9 cellular contexts compared by ENCODE assay signal in the genomic region with DNA sequence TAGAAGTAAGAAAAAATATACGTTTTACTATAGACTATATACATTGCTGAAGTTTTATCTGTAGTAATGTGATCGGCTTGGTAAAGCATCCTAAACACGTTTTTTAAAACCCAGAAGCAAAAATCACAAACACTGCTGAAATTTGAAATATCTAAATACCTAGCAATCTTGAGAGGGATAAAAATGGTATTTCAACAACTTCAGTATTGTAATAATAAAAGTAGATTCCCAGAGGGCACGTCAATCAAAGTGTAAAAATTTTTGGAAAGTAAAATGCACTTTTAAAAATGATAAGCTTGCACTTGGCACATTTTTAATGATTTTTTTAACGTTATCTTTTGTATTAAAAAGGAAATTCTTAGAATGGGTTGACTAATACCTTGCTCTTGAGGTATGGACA. TPM values are rescaled to one million over a fixed set of nuclear protein-coding genes. Genes with fewer than 3 reads are reported as not detected.
A peak's percentile ranks its signal among the peaks of the same experiment; 100 is the strongest.
DNase-seq lines count a peak whose midpoint lies in the region; ATAC-seq and TF ChIP-seq lines count a peak whose summit lies in the region.
"Had no signal": no experiment of that assay in that cellular context is flagged by ENCODE, and none has a peak within 500 bp of the region (broad histone marks: within the 10 kb centered on the region; RNA-seq: fewer than 3 reads in every experiment).

No MANE protein-coding gene starts in this region.

- no peak overlapping the region for H4K8ac ChIP-seq in mesendoderm (ENCODE audit: low read depth, low read length)

- H3K27me3 ChIP-seq in BLaER1 = no peaks in the 10 kb centered on the region
- no peaks in the 10 kb centered on the region for H3K27me3 ChIP-seq in HUES64 (ENCODE audit: insufficient read depth, low read length)
- H3K27me3 ChIP-seq in mammary epithelial cell (ENCODE audit: insufficient read depth, low read length) = no peaks in the 10 kb centered on the region
- no peaks in the 10 kb centered on the region for H3K27me3 ChIP-seq in naive thymus-derived CD4-positive, alpha-beta T cell (ENCODE audit: control insufficient read depth in 2 of 2, insufficient read depth in 2 of 2, low read length in 2 of 2)
- H3K27me3 ChIP-seq in mesendoderm (ENCODE audit: insufficient read depth, low read length, poor library complexity) = no peaks in the 10 kb centered on the region

- no peaks in the 10 kb centered on the region for H3K9me3 ChIP-seq in BLaER1
- H3K9me3 ChIP-seq in HUES64 (ENCODE audit: insufficient read depth, low read depth, low read length) = no peaks in the 10 kb centered on the region
- no peaks in the 10 kb centered on the region for H3K9me3 ChIP-seq in mammary epithelial cell (replicated peaks; ENCODE audit: insufficient read depth, low read length)
- no peaks in the 10 kb centered on the region for H3K9me3 ChIP-seq in naive thymus-derived CD4-positive, alpha-beta T cell (ENCODE audit: control insufficient read depth in 2 of 3, low read length in 3 of 3)

- no peak for ATAC-seq in naive thymus-derived CD4-positive, alpha-beta T cell
- no peak for ATAC-seq in HG03108 (IDR thresholded peaks at IDR 0.05; ENCODE audit: unreplicated experiment)

- H3K4me3 Mint-ChIP-seq in naive thymus-derived CD4-positive, alpha-beta T cell = peak overlapping the region in 9 of 10 donors; percentile 85 to 95 (median 88)

- no peak overlapping the region for H3K23ac ChIP-seq in mesendoderm (ENCODE audit: low read length)

- DNase-seq in mammary epithelial cell = no peak
- DNase-seq in naive thymus-derived CD4-positive, alpha-beta T cell = no peak
- no peak for DNase-seq in GOT3 (lab: John Stamatoyannopoulos, UW)
- DNase-seq in SHP77 (lab: John Stamatoyannopoulos, UW) = no peak
- DNase-seq in mesendoderm = no peak
- DNase-seq: DMS53 had no signal

- intact Hi-C loops in mammary epithelial cell (cut with micrococcal nuclease) = loop anchor here (5.0 kb wide), 2 partner anchors 70 to 220 kb away; a partner anchor contains a TSS
- intact Hi-C loops in naive thymus-derived CD4-positive, alpha-beta T cell (cut with micrococcal nuclease) = loop anchor here (1.0 to 10.0 kb wide), 9 partner anchors 205 to 1618 kb away; a partner anchor contains a TSS

- no peak overlapping the region for H2BK15ac ChIP-seq in mesendoderm (replicated peaks; ENCODE audit: low read depth)

- no peaks in the 10 kb centered on the region for H3K79me1 ChIP-seq in mesendoderm (ENCODE audit: low read length)

- H3K79me2 ChIP-seq in mammary epithelial cell (ENCODE audit: insufficient read depth, low read length) = peaks cover 9% of the 10 kb centered on the region
- no peaks in the 10 kb centered on the region for H3K79me2 ChIP-seq in mesendoderm (ENCODE audit: control insufficient read depth, insufficient read depth, low read length)

- H3K9me3 Mint-ChIP-seq in naive thymus-derived CD4-positive, alpha-beta T cell = peaks cover 0 to 6% (median 0%) of the 10 kb centered on the region in 11 donors

- H2BK5ac ChIP-seq in mesendoderm (ENCODE audit: low read length) = no peak overlapping the region

- no peak overlapping the region for H2BK120ac ChIP-seq in mesendoderm (ENCODE audit: low read depth, low read length)

- H3K4me3 ChIP-seq in BLaER1 = no peak overlapping the region
- H3K4me3 ChIP-seq in HUES64 (ENCODE audit: low read length) = peak overlapping the region; percentile 88
- peak overlapping the region; percentile 91 to 96 (median 92) for H3K4me3 ChIP-seq in mammary epithelial cell (replicated peaks in 1 of 3; ENCODE audit: insufficient read depth in 1 of 3, low read depth in 2 of 3, low read length in 3 of 3)
- H3K4me3 ChIP-seq in naive thymus-derived CD4-positive, alpha-beta T cell (ENCODE audit: low read length) = peak overlapping the region; percentile 66
- no peak overlapping the region for H3K4me3 ChIP-seq in mesendoderm (ENCODE audit: low read length)

- H3K27ac ChIP-seq in BLaER1 = no peak overlapping the region
- no peak overlapping the region for H3K27ac ChIP-seq in HUES64 (ENCODE audit: low read depth, low read length)
- H3K27ac ChIP-seq in mammary epithelial cell (ENCODE audit: insufficient read depth, low read depth, low read length) = no peak overlapping the region
- peak overlapping the region; percentile 100 for H3K27ac ChIP-seq in naive thymus-derived CD4-positive, alpha-beta T cell (ENCODE audit: low read depth, low read length)
- no peak overlapping the region for H3K27ac ChIP-seq in mesendoderm (ENCODE audit: low read depth, low read length)

- peak overlapping the region in 7 of 9 donors; percentile 85 to 98 (median 94) for H3K27ac Mint-ChIP-seq in naive thymus-derived CD4-positive, alpha-beta T cell

- no peak overlapping the region for H3K56ac ChIP-seq in mesendoderm (ENCODE audit: low read length)

- H4K5ac ChIP-seq in mesendoderm (ENCODE audit: low read length) = no peak overlapping the region

- H4K20me1 ChIP-seq in BLaER1 = no peaks in the 10 kb centered on the region
- H4K20me1 ChIP-seq in mammary epithelial cell (ENCODE audit: insufficient read depth, low read length) = no peaks in the 10 kb centered on the region

- no peak overlapping the region for H3K18ac ChIP-seq in mesendoderm (ENCODE audit: low read length)

- 96% methylated on average over 2 of the region's 5 CpGs for WGBS in HUES64
- WGBS in mammary epithelial cell (ENCODE audit: low coverage, missing lambda C conversion rate) = 36% methylated on average over 5 of the region's 5 CpGs
- no CpG with 5 or more reads among the region's 5 CpGs for WGBS in mesendoderm (ENCODE audit: extremely low coverage, insufficient coverage, low lambda C conversion rate)

- peaks cover 0 to 5% (median 0%) of the 10 kb centered on the region in 5 donors for H3K36me3 Mint-ChIP-seq in naive thymus-derived CD4-positive, alpha-beta T cell

- H2AFZ ChIP-seq in mammary epithelial cell (ENCODE audit: low read depth, low read length) = no peak overlapping the region

- dilution Hi-C loops in mammary epithelial cell (cut with HindIII; ENCODE audit: low sequenced_read_pairs) = no loop called here

- H3K4me1 Mint-ChIP-seq in naive thymus-derived CD4-positive, alpha-beta T cell = peaks cover 9 to 51% (median 39%) of the 10 kb centered on the region in 7 donors

- no peak overlapping the region for H3K4ac ChIP-seq in mesendoderm (ENCODE audit: low read depth, low read length)

- in situ Hi-C loops in mammary epithelial cell (cut with MboI; ENCODE audit: low sequenced_read_pairs in 2 of 2) = no loop called here

- H3K4me2 ChIP-seq in BLaER1 (peak overlapping the region; percentile 83), mammary epithelial cell (ENCODE audit: insufficient read depth, low read depth, low read length) (peak overlapping the region; percentile 96), mesendoderm (ENCODE audit: low read length) (no peak overlapping the region)

- CTCF ChIA-PET in mammary epithelial cell (lab: Charles Lee; ENCODE audit: low non-redundant PET) = no interaction called here
- CTCF ChIA-PET in naive thymus-derived CD4-positive, alpha-beta T cell (lab: Charles Lee) = interaction anchor here (0.7 to 0.9 kb wide), 2 partner anchors 16 to 18 kb away, joined by 3 read pairs; no protein-coding TSS in a partner anchor

- BruUV-seq in mammary epithelial cell (replicated peaks; lab: Mats Ljungman, UMichigan) = no TSS peak

- TF ChIP-seq CTCF in mammary epithelial cell (conservative IDR thresholded peaks at IDR 0.05 in 1 of 2, IDR thresholded peaks at IDR 0.05 in 1 of 2; ENCODE audit: extremely low read depth in 1 of 2, insufficient read depth in 1 of 2, low read depth in 1 of 2, low read length in 2 of 2) = no peak

- H3K27me3 Mint-ChIP-seq in naive thymus-derived CD4-positive, alpha-beta T cell = peaks cover 0 to 3% (median 0%) of the 10 kb centered on the region in 5 donors

- no peak overlapping the region for H3K9ac ChIP-seq in BLaER1
- peak overlapping the region; percentile 99 for H3K9ac ChIP-seq in HUES64 (ENCODE audit: low read depth, low read length)
- no peak overlapping the region for H3K9ac ChIP-seq in mammary epithelial cell (ENCODE audit: insufficient read depth, low read length)
- H3K9ac ChIP-seq in mesendoderm (ENCODE audit: low read length) = no peak overlapping the region

- H2AK5ac ChIP-seq in mesendoderm (ENCODE audit: low read length) = no peak overlapping the region

- POLR2A ChIA-PET in naive thymus-derived CD4-positive, alpha-beta T cell (lab: Charles Lee) = interaction anchor here (0.6 to 2.0 kb wide), 6 partner anchors 9 to 1617 kb away, joined by 3 to 9 read pairs (median 3); no protein-coding TSS in a partner anchor

- H3K4me1 ChIP-seq in BLaER1 (peaks cover 34% of the 10 kb centered on the region), HUES64 (ENCODE audit: insufficient read depth, low read length) (peaks cover 16% of the 10 kb centered on the region; the same call in 1 of the 2 replicates), mammary epithelial cell (ENCODE audit: insufficient read depth, low read length) (no peaks in the 10 kb centered on the region), mesendoderm (ENCODE audit: control insufficient read depth, low read depth, low read length) (peaks cover 2% of the 10 kb centered on the region)
- peaks cover 14 to 18% of the 10 kb centered on the region in 2 donors for H3K4me1 ChIP-seq in naive thymus-derived CD4-positive, alpha-beta T cell (ENCODE audit: control insufficient read depth in 2 of 2, insufficient read depth in 2 of 2, low read length in 2 of 2)

- H3K36me3 ChIP-seq in BLaER1 = no peaks in the 10 kb centered on the region
- no peaks in the 10 kb centered on the region for H3K36me3 ChIP-seq in HUES64 (ENCODE audit: insufficient read depth, low read length)
- H3K36me3 ChIP-seq in mammary epithelial cell (ENCODE audit: insufficient read depth, low read length) = no peaks in the 10 kb centered on the region
- no peaks in the 10 kb centered on the region for H3K36me3 ChIP-seq in naive thymus-derived CD4-positive, alpha-beta T cell (ENCODE audit: control insufficient read depth in 2 of 3, insufficient read depth in 3 of 3, low read length in 3 of 3)
- no peaks in the 10 kb centered on the region for H3K36me3 ChIP-seq in mesendoderm (ENCODE audit: control insufficient read depth, insufficient read depth, low read length)

RNA-seq across cellular contexts. Expression of a gene that starts 1.6 kb away (rescaled TPM):
- 2.1 TPM for polyA plus RNA-seq in HUES64 (2013, experiment 1 of 2)
- 4.0 TPM for polyA plus RNA-seq in HUES64 (2013, experiment 2 of 2)
- 10 to 100 TPM in 1 of 2 donors, 1 to 10 TPM in 1; 6.0 to 10.6 TPM for total RNA-seq in mammary epithelial cell
- polyA plus RNA-seq in mammary epithelial cell = 0.58 TPM
- 4.4 TPM for polyA minus RNA-seq in mammary epithelial cell
- total RNA-seq in naive thymus-derived CD4-positive, alpha-beta T cell = 10 to 100 TPM; 11.8 to 42.1 (median 23.7) TPM
- polyA plus RNA-seq in naive thymus-derived CD4-positive, alpha-beta T cell = 1 to 10 TPM; 9.1 to 9.4 TPM
- 1.3 TPM for polyA plus RNA-seq in mesendoderm (2013, experiment 1 of 2)
- 1.4 TPM for polyA plus RNA-seq in mesendoderm (2013, experiment 2 of 2)

RNA-seq across cellular contexts. Expression of a gene that starts 22.1 kb away (rescaled TPM):
- polyA plus RNA-seq in HUES64 (2013, experiment 1 of 2) = 6.6 TPM
- 4.9 TPM for polyA plus RNA-seq in HUES64 (2013, experiment 2 of 2)
- total RNA-seq in mammary epithelial cell = 10 to 100 TPM; 13.8 to 19.9 TPM
- polyA plus RNA-seq in mammary epithelial cell = 3.7 TPM
- not detected for polyA minus RNA-seq in mammary epithelial cell
- 10 to 100 TPM in 4 of 5 experiments, 1 to 10 TPM in 1; 8.8 to 23.6 (median 17.2) TPM for total RNA-seq in naive thymus-derived CD4-positive, alpha-beta T cell
- polyA plus RNA-seq in naive thymus-derived CD4-positive, alpha-beta T cell = 10 to 100 TPM; 13.6 to 18.0 TPM
- 20.6 TPM for polyA plus RNA-seq in mesendoderm (2013, experiment 1 of 2)
- polyA plus RNA-seq in mesendoderm (2013, experiment 2 of 2) = 16.9 TPM

Comparison
In these comparisons a context has a peak if more than half of its experiments do, and no peak if none do; other contexts are left out.
1. H3K4me3 ChIP-seq: peak in HUES64 (single experiment), mammary epithelial cell (3 of 3) and naive thymus-derived CD4-positive, alpha-beta T cell (single experiment); none in BLaER1 (single experiment) and mesendoderm (single experiment).